9 cellular contexts compared by ENCODE assay signal in genomic region chr1:31715873-31716220, GRCh38. TPM values are rescaled to one million over a fixed set of nuclear protein-coding genes. Genes with fewer than 3 reads are reported as not detected.
A peak's percentile ranks its signal among the peaks of the same experiment; 100 is the strongest.
DNase-seq lines count a peak whose midpoint lies in the region; ATAC-seq and TF ChIP-seq lines count a peak whose summit lies in the region.
"Had no signal": no experiment of that assay in that cellular context is flagged by ENCODE, and none has a peak within 500 bp of the region (broad histone marks: within the 10 kb centered on the region; RNA-seq: fewer than 3 reads in every experiment).

No MANE protein-coding gene starts in this region.

- CTCF ChIA-PET in Caco-2 (lab: Charles Lee): interaction anchor here (1.0 to 1.5 kb wide), 8 partner anchors 14 to 73 kb away, joined by 3 to 12 read pairs (median 3); no protein-coding TSS in a partner anchor
- CTCF ChIA-PET in PC-9 (lab: Charles Lee): interaction anchor here (0.5 to 1.2 kb wide), 8 partner anchors 15 to 145 kb away, joined by 3 to 7 read pairs (median 3); no protein-coding TSS in a partner anchor

- H3K27me3 Mint-ChIP-seq in Caco-2 (ENCODE audit: insufficient read depth, unreplicated experiment): no peaks in the 10 kb centered on the region

- ATAC-seq in HG03571 (IDR thresholded peaks at IDR 0.05; ENCODE audit: unreplicated experiment): no peak
- ATAC-seq in HG02973 (IDR thresholded peaks at IDR 0.05; ENCODE audit: unreplicated experiment): no peak

- POLR2A ChIA-PET in Caco-2 (lab: Charles Lee) (interaction anchor here (0.7 to 0.8 kb wide), 2 partner anchors 71 to 72 kb away, joined by 3 to 4 read pairs; partner anchors contain the start of gene PEF1), PC-9 (lab: Charles Lee; ENCODE audit: unreplicated experiment) (interaction anchor here (0.6 to 1.0 kb wide), 3 partner anchors 40 to 412 kb away, joined by 3 to 4 read pairs (median 3); no protein-coding TSS in a partner anchor)

- H3F3A ChIP-seq in PC-9 (ENCODE audit: insufficient read depth, low read depth): peaks cover 44% of the 10 kb centered on the region

- H3K27ac ChIP-seq in PC-9 (no peak overlapping the region), iPS DF 6.9 (ENCODE audit: low read length) (no peak overlapping the region)

- intact Hi-C loops in Caco-2 (cut with micrococcal nuclease; ENCODE audit: unreplicated experiment) (loop anchor here (1.0 kb wide), 1 partner anchor 72 kb away; no protein-coding TSS in a partner anchor), PC-9 (cut with micrococcal nuclease; ENCODE audit: unreplicated experiment) (loop anchor here (1.0 to 10.0 kb wide), 5 partner anchors 46 to 531 kb away; partner anchors contain the start of gene ADGRB2)

- H3K4me3 ChIP-seq in Caco-2 (ENCODE audit: low read depth, low read length): 0 out of 2 replicates have a peak overlapping the region, but pooled peaks have one; percentile 13
- peak overlapping the region; percentile 59; the same call in 1 of the 2 replicates for H3K4me3 ChIP-seq in PC-9
- peak overlapping the region; percentile 31; the same call in 1 of the 2 replicates for H3K4me3 ChIP-seq in iPS DF 6.9 (ENCODE audit: low read length)
- H3K4me3 ChIP-seq in skeletal muscle satellite cell (ENCODE audit: low read length): peak overlapping the region; percentile 10

- WGBS in iPS DF 6.9 (ENCODE audit: insufficient coverage, insufficient read length): no CpG with 5 or more reads among the region's 7 CpGs

- H3K4me1 ChIP-seq in Caco-2 (peaks cover 23% of the 10 kb centered on the region), PC-9 (replicated peaks; ENCODE audit: insufficient read depth) (peaks cover 45% of the 10 kb centered on the region), iPS DF 6.9 (ENCODE audit: control insufficient read depth, insufficient read depth, low read length) (no peaks in the 10 kb centered on the region), skeletal muscle satellite cell (ENCODE audit: control insufficient read depth, insufficient read depth, low read length) (peaks cover 50% of the 10 kb centered on the region)

- H3K27me3 ChIP-seq in Caco-2 (replicated peaks; ENCODE audit: control insufficient read depth, insufficient read depth, low read length) (no peaks in the 10 kb centered on the region), PC-9 (ENCODE audit: insufficient read depth, low read depth) (peaks cover 13% of the 10 kb centered on the region), iPS DF 6.9 (ENCODE audit: control insufficient read depth, insufficient read depth, low read length) (no peaks in the 10 kb centered on the region), skeletal muscle satellite cell (ENCODE audit: control insufficient read depth, insufficient read depth, low read length) (peaks cover 29% of the 10 kb centered on the region)

- H3K79me2 ChIP-seq in PC-9 (ENCODE audit: low read depth): no peaks in the 10 kb centered on the region

- no peaks in the 10 kb centered on the region for H3K9me2 ChIP-seq in PC-9 (ENCODE audit: insufficient read depth)

- H3K9me3 ChIP-seq in Caco-2 (no peaks in the 10 kb centered on the region), PC-9 (ENCODE audit: insufficient read depth, low read depth) (no peaks in the 10 kb centered on the region), iPS DF 6.9 (ENCODE audit: control insufficient read depth, insufficient read depth, low read length) (no peaks in the 10 kb centered on the region), skeletal muscle satellite cell (replicated peaks; ENCODE audit: low read length) (no peaks in the 10 kb centered on the region)

- H3K9ac ChIP-seq in skeletal muscle satellite cell (ENCODE audit: low read depth, low read length): no peak overlapping the region

- TF ChIP-seq CTCF in Caco-2 (IDR thresholded peaks at IDR 0.05; ENCODE audit: insufficient read depth in 1 of 2, low read depth in 1 of 2, low read length in 1 of 2, severe bottlenecking in 1 of 2, unreplicated experiment in 1 of 2) (no peak), PC-9 (conservative IDR thresholded peaks at IDR 0.05) (peak; percentile 68)

- H3K36me3 Mint-ChIP-seq in Caco-2 (ENCODE audit: insufficient read depth, unreplicated experiment): peaks cover 11% of the 10 kb centered on the region

- H4K20me1 ChIP-seq in PC-9 (ENCODE audit: insufficient read depth): no peaks in the 10 kb centered on the region

- H3K4me3 Mint-ChIP-seq in Caco-2 (ENCODE audit: unreplicated experiment): peak overlapping the region; percentile 89

- H3K36me3 ChIP-seq in Caco-2 (ENCODE audit: control insufficient read depth, insufficient read depth, low read length) (no peaks in the 10 kb centered on the region), PC-9 (ENCODE audit: low read depth) (no peaks in the 10 kb centered on the region), iPS DF 6.9 (ENCODE audit: control insufficient read depth, insufficient read depth, low read length) (no peaks in the 10 kb centered on the region), skeletal muscle satellite cell (ENCODE audit: insufficient read depth, low read length) (no peaks in the 10 kb centered on the region)

- DNase-seq in Caco-2 (no peak), PC-9 (no peak), iPS DF 6.9 (ENCODE audit: low read depth, low spot score) (no peak), DMS 273 (lab: John Stamatoyannopoulos, UW; ENCODE audit: unreplicated experiment) (no peak), NCI-H524 treated with DMSO at 0.1 percent for 48 hours (lab: John Stamatoyannopoulos, UW) (no peak)
- DNase-seq: NCI-H446 had no signal

- no peak overlapping the region for H3K27ac Mint-ChIP-seq in Caco-2 (ENCODE audit: unreplicated experiment)

- H3K4me2 ChIP-seq in PC-9 (peak overlapping the region; percentile 89), skeletal muscle satellite cell (ENCODE audit: low read length) (peak overlapping the region; percentile 89)

- H2AFZ ChIP-seq in PC-9: no peak overlapping the region

- H3K9me3 Mint-ChIP-seq in Caco-2 (ENCODE audit: unreplicated experiment): no peaks in the 10 kb centered on the region

- BruUV-seq in Caco-2 (replicated peaks; lab: Mats Ljungman, UMichigan) (no TSS peak), PC-9 (replicated peaks; lab: Mats Ljungman, UMichigan) (no TSS peak)

- peaks cover 11% of the 10 kb centered on the region for H3K4me1 Mint-ChIP-seq in Caco-2 (ENCODE audit: low read depth, unreplicated experiment)

RNA-seq across cellular contexts. Expression of gene COL16A1, which starts 12.0 kb away (rescaled TPM):
- 0.44 and 0.50 TPM in 2 replicates for total RNA-seq in Caco-2 (2022)
- 3.6 and 4.8 TPM in 2 replicates for total RNA-seq in PC-9 (2021)
- 33.4 and 50.2 TPM in 2 replicates for total RNA-seq in skeletal muscle satellite cell (2012; rRNA removed)

RNA-seq across cellular contexts. Expression of gene ADGRB2, which starts 48.3 kb away (rescaled TPM):
- total RNA-seq in Caco-2 (2022) (1.4 and 2.2 TPM in 2 replicates), PC-9 (2021) (15.6 and 28.5 TPM in 2 replicates)
- total RNA-seq in skeletal muscle satellite cell (2012; rRNA removed): 1.8 and 3.3 TPM in 2 replicates
